ENCODE assay signal across 26 cellular contexts in the genomic region with DNA sequence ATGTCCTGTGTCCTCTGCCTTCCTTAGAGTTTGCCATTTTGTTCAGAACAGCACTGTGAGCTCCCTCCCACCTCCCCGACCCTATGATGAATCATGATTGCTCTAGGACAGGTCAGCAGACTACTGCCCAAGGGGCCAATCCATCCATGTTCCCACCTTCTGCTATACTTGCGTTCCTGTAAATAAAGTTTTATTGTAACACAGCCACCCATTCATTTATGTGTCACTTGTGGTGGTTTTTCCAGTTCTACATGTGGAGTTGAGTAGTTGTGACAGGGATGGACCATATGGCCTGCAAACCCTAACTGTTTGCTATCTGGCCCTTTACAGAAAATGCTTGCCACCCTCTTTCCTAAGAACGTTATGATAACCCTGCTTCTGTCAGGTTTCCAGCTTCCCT.
"Had no signal": no experiment of that assay in that cellular context is flagged by ENCODE, and none has a peak within 500 bp of the region (broad histone marks: within the 10 kb centered on the region; RNA-seq: fewer than 3 reads in every experiment).

No MANE protein-coding gene starts in this region.

- H3K9me3 ChIP-seq: left lung, lower lobe of right lung, pancreas, prostate gland, sigmoid colon, tibial nerve, upper lobe of left lung had no signal

- H3K4me1 ChIP-seq: left lung, lower lobe of right lung, prostate gland, sigmoid colon, spleen, tibial nerve, upper lobe of left lung had no signal

- DNase-seq: hypothalamus; immature natural killer cell; kidney; left colon; left lung; lower lobe of right lung; mammary epithelial cell; mesenchymal stem cell; naive thymus-derived CD8-positive, alpha-beta T cell; nucleus accumbens; pancreas; posterior cingulate gyrus; retina; right cardiac atrium; sigmoid colon; small intestine; spleen; stimulated activated CD4-positive, alpha-beta T cell treated with anti-CD3 and anti-CD28 coated beads, Interleukin-4, amount 100 ng/mL, for 24 hours; stimulated activated naive CD4-positive, alpha-beta T cell treated with Interleukin-2 at 50 U/mL for 16 hours; stimulated activated naive CD8-positive, alpha-beta T cell treated with anti-CD3 and anti-CD28 coated beads, Interleukin-15, amount 100 ng/mL, for 72 hours; substantia nigra; upper lobe of left lung had no signal

- H3K27me3 ChIP-seq: left lung, pancreas, sigmoid colon, spleen, tibial nerve, upper lobe of left lung had no signal

- H3K27ac ChIP-seq: left lung, lower lobe of right lung, pancreas, prostate gland, sigmoid colon, spleen, tibial nerve, upper lobe of left lung had no signal

- H3K4me3 ChIP-seq: left lung, lower lobe of right lung, pancreas, prostate gland, sigmoid colon, spleen, tibial nerve, upper lobe of left lung had no signal

- FAIRE-seq: islet of Langerhans, kidney, pancreas, small intestine had no signal

- H3K36me3 ChIP-seq: left lung, lower lobe of right lung, pancreas, prostate gland, sigmoid colon, spleen, tibial nerve, upper lobe of left lung had no signal

- ATAC-seq: left colon; left lung; lower lobe of right lung; naive thymus-derived CD8-positive, alpha-beta T cell; pancreas; right cardiac atrium; stimulated activated effector memory CD8-positive, alpha-beta T cell treated with anti-CD3 and anti-CD28 coated beads, Interleukin-12 subunit alpha, Interleukin-12 subunit beta, amount 100 ng/mL, for 72 hours; stimulated activated naive CD8-positive, alpha-beta T cell treated with anti-CD3 and anti-CD28 coated beads, Interleukin-15, amount 100 ng/mL, for 72 hours had no signal
